19 cellular contexts compared by ENCODE assay signal in genomic region chr9:71704806-71705205, GRCh38.
DNase-seq lines count a peak whose midpoint lies in the region; ATAC-seq lines count a peak whose summit lies in the region.
"Had no signal": no experiment of that assay in that cellular context is flagged by ENCODE, and none has a peak within 500 bp of the region (broad histone marks: within the 10 kb centered on the region; RNA-seq: fewer than 3 reads in every experiment).

No MANE protein-coding gene starts in this region.

- peak overlapping the region; percentile 3 for H3K27ac Mint-ChIP-seq in activated naive CD8-positive, alpha-beta T cell

- H2BK120ac ChIP-seq in mesenchymal stem cell (ENCODE audit: low read depth, low read length), result no peak overlapping the region

- H3K27me3 ChIP-seq in mesenchymal stem cell (ENCODE audit: control insufficient read depth in 1 of 2, insufficient read depth in 1 of 2, low read length in 2 of 2), result no peaks in the 10 kb centered on the region
- H3K27me3 ChIP-seq: esophagus squamous epithelium, testis had no signal

- no peak overlapping the region for H3K4me3 Mint-ChIP-seq in activated naive CD8-positive, alpha-beta T cell
- H3K4me3 Mint-ChIP-seq: activated B cell treated with CpG ODN at 0.5 μM for 24 hours; effector memory CD8-positive, alpha-beta T cell had no signal

- H2AK5ac ChIP-seq in mesenchymal stem cell (ENCODE audit: low read length, severe bottlenecking), result no peak overlapping the region

- no peak overlapping the region for H2BK15ac ChIP-seq in mesenchymal stem cell (ENCODE audit: low read depth, poor library complexity, severe bottlenecking)

- H3K4me3 ChIP-seq in mesenchymal stem cell (ENCODE audit: insufficient read depth in 1 of 2, low read depth in 1 of 2, low read length in 2 of 2), result no peak overlapping the region
- H3K4me3 ChIP-seq: esophagus squamous epithelium, lower lobe of right lung, SK-N-MC, testis had no signal

- no peak overlapping the region for H4K91ac ChIP-seq in mesenchymal stem cell (ENCODE audit: low read length)

- peak; percentile 54 for ATAC-seq in left ventricle myocardium superior
- ATAC-seq in Right ventricle myocardium inferior, result no peak
- ATAC-seq: effector memory CD8-positive, alpha-beta T cell; lower lobe of right lung had no signal

- peaks cover 24% of the 10 kb centered on the region for H3K79me1 ChIP-seq in mesenchymal stem cell (replicated peaks; ENCODE audit: low read length, poor library complexity, severe bottlenecking)

- no peak overlapping the region for H4K8ac ChIP-seq in mesenchymal stem cell (ENCODE audit: low read length)

- peaks cover 14 to 60% of the 10 kb centered on the region in 2 experiments for H3K36me3 ChIP-seq in mesenchymal stem cell (ENCODE audit: control insufficient read depth in 1 of 2, insufficient read depth in 2 of 2, low read depth in 1 of 2, low read length in 2 of 2)

- no peak overlapping the region for H3K14ac ChIP-seq in mesenchymal stem cell (ENCODE audit: low read length in 2 of 2)

- no peak overlapping the region for H2BK5ac ChIP-seq in mesenchymal stem cell (ENCODE audit: low read depth, low read length, poor library complexity, severe bottlenecking)

- H2AFZ ChIP-seq in mesenchymal stem cell (ENCODE audit: low read depth, low read length), result no peak overlapping the region

- H3K36me3 Mint-ChIP-seq in activated naive CD8-positive, alpha-beta T cell, result peaks cover 10% of the 10 kb centered on the region

- no peak overlapping the region for H3K18ac ChIP-seq in mesenchymal stem cell (ENCODE audit: low read depth in 1 of 2, low read length in 2 of 2)

- peak overlapping the region; percentile 53 for H3K9ac ChIP-seq in mesenchymal stem cell (ENCODE audit: low read length)

- DNase-seq in left ventricle myocardium superior (no peak), Right ventricle myocardium inferior (ENCODE audit: missing footprints) (no peak), mesenchymal stem cell (no peak), activated gamma-delta T cell treated with Interleukin-2 at 50 U/mL for 16 hours (no peak), NCI-H524 treated with DMSO at 0.1 percent for 48 hours (lab: John Stamatoyannopoulos, UW) (no peak)
- no peak for DNase-seq in activated CD4-positive, alpha-beta T cell treated with anti-CD3 and anti-CD28 coated beads, Interleukin-2, amount 50 U/mL, for 4 hours
- DNase-seq: activated B cell treated with CpG ODN at 0.5 μM for 24 hours; DMS153; effector memory CD8-positive, alpha-beta T cell; esophagus squamous epithelium; hippocampal formation; lower lobe of right lung; NCI-H1417; NCI-H510A treated with DMSO at 0.1 percent for 48 hours; stimulated activated CD4-positive, alpha-beta T cell treated with anti-CD3 and anti-CD28 coated beads, Interleukin-12 subunit alpha, Interleukin-12 subunit beta, amount 100 ng/mL, for 4 hours; T-helper 9 cell; testis had no signal

- no peaks in the 10 kb centered on the region for H3K4me1 Mint-ChIP-seq in activated naive CD8-positive, alpha-beta T cell (ENCODE audit: low read depth)
- H3K4me1 Mint-ChIP-seq: activated B cell treated with CpG ODN at 0.5 μM for 24 hours had no signal

- H3K27ac ChIP-seq in mesenchymal stem cell (ENCODE audit: low read length, poor library complexity, severe bottlenecking), result no peak overlapping the region
- H3K27ac ChIP-seq: esophagus squamous epithelium, lower lobe of right lung, SK-N-MC, testis had no signal

- no peaks in the 10 kb centered on the region for H3K27me3 Mint-ChIP-seq in activated naive CD8-positive, alpha-beta T cell
- H3K27me3 Mint-ChIP-seq: activated B cell treated with CpG ODN at 0.5 μM for 24 hours; effector memory CD8-positive, alpha-beta T cell had no signal

- intact Hi-C loops in left ventricle myocardium superior (cut with micrococcal nuclease) (loop anchor here (10.0 kb wide), 1 partner anchor 90 kb away; no protein-coding TSS in a partner anchor), Right ventricle myocardium inferior (cut with DNase I) (no loop called here)

- WGBS in mesenchymal stem cell, result 100% methylated on average over 1 of the region's 1 CpG

- no peaks in the 10 kb centered on the region for H3K9me3 Mint-ChIP-seq in activated naive CD8-positive, alpha-beta T cell (ENCODE audit: low read depth)
- H3K9me3 Mint-ChIP-seq: activated B cell treated with CpG ODN at 0.5 μM for 24 hours; effector memory CD8-positive, alpha-beta T cell had no signal

- H3K4me2 ChIP-seq in mesenchymal stem cell (ENCODE audit: low read length, poor library complexity, severe bottlenecking), result no peak overlapping the region

- no peak overlapping the region for H3K4ac ChIP-seq in mesenchymal stem cell (ENCODE audit: low read depth in 1 of 2, low read length in 2 of 2)

- H2BK12ac ChIP-seq in mesenchymal stem cell (ENCODE audit: low read length in 2 of 2), result no peak overlapping the region

- no peaks in the 10 kb centered on the region for H3K4me1 ChIP-seq in mesenchymal stem cell (ENCODE audit: control insufficient read depth, insufficient read depth, low read depth, low read length)
- H3K4me1 ChIP-seq: testis had no signal

- no peaks in the 10 kb centered on the region for H3K9me3 ChIP-seq in mesenchymal stem cell (ENCODE audit: control insufficient read depth, low read length)
- H3K9me3 ChIP-seq: esophagus squamous epithelium, lower lobe of right lung, testis had no signal

- H3K23ac ChIP-seq in mesenchymal stem cell (ENCODE audit: low read length in 2 of 2), result no peak overlapping the region
